Comparison of ENCODE assay signal across 8 cellular contexts in the genomic region with DNA sequence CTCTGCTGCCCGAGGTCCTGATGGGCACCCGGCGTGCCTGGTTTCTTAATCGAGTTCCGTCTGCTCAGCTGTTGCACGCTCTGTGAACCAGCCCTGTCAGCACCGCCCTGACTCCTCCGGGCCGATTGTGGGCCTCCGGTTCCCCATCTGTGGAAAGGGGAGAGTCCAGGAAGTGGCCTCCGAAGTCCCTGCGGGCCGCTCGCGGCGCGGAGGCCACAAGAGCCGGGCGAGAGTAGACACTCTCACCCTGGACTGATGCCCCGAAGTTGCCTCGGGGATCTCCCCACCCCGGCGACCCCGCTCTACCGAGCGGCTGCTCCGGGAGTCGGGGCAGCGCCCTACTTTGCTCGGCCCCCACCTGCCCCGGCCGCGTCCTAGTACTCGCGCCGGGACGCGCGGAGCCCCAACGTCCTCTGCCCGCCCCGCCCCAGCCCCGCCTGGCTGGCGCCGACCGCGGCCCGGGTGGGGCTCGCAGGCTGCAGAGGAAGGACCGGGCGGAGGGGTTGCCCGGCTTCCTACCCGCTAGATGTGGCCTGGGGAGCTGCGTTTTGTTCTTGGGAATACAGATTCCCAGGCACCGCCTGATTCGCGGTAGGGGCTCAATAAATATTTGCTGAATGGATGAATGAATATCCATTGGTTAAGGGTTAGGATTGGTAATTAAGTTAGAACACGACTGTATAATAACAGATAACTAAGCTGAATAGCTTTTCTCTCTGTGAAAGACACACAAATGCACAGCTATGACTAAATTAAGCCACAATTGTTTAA. TPM values are rescaled to one million over a fixed set of nuclear protein-coding genes. Genes with fewer than 3 reads are reported as not detected.
A peak's percentile ranks its signal among the peaks of the same experiment; 100 is the strongest.
DNase-seq lines count a peak whose midpoint lies in the region; ATAC-seq and TF ChIP-seq lines count a peak whose summit lies in the region.

No MANE protein-coding gene starts in this region.

- TF ChIP-seq POLR2A in uterus (IDR thresholded peaks at IDR 0.05): peak; percentile 35 to 40

- POLR2A ChIA-PET in RWPE1 (lab: Yijun Ruan, JAX; ENCODE audit: low non-redundant PET): interaction anchor here (0.5 kb wide), 1 partner anchor 804 kb away, joined by 3 read pairs; no protein-coding TSS in a partner anchor

- peak; percentile 87 for DNase-seq in GM06990 (ENCODE audit: extremely low read depth, insufficient read length)
- DNase-seq in HAP-1 (ENCODE audit: low spot score in 2 of 2): peak; percentile 79 to 84
- no peak for DNase-seq in LNCaP clone FGC (ENCODE audit: low read depth)
- peak; percentile 79 for DNase-seq in RWPE1 (ENCODE audit: low spot score)
- DNase-seq in activated naive CD4-positive, alpha-beta T cell treated with anti-CD3 and anti-CD28 coated beads, Interleukin-2, amount 50 U/mL, for 72 hours (ENCODE audit: low spot score in 2 of 2): peak in 1 of 2 donors; percentile 63
- DNase-seq in glomerular visceral epithelial cell (ENCODE audit: extremely low spot score): peak; percentile 83
- no peak for DNase-seq in omental fat pad (ENCODE audit: low spot score)
- peak in 1 of 2 donors; percentile 49 for DNase-seq in uterus

- TF ChIP-seq CTCF in GM06990 (IDR thresholded peaks at IDR 0.05; ENCODE audit: insufficient read depth, low read length, poor library complexity, severe bottlenecking): no peak
- no peak for TF ChIP-seq CTCF in LNCaP clone FGC (IDR thresholded peaks at IDR 0.05; ENCODE audit: control insufficient read depth, extremely low read depth, insufficient read depth)
- no peak for TF ChIP-seq CTCF in RWPE1 (conservative IDR thresholded peaks at IDR 0.05; ENCODE audit: low read depth)
- TF ChIP-seq CTCF in omental fat pad (IDR thresholded peaks at IDR 0.05): no peak
- peak in 1 of 4 experiments; percentile 5 for TF ChIP-seq CTCF in uterus (IDR thresholded peaks at IDR 0.05)

- ATAC-seq in activated naive CD4-positive, alpha-beta T cell treated with anti-CD3 and anti-CD28 coated beads, Interleukin-2, amount 50 U/mL, for 72 hours: peak; percentile 40 to 43
- ATAC-seq in omental fat pad (ENCODE audit: low FRiP score): peak; percentile 15

- intact Hi-C loops in uterus (cut with DNase I; ENCODE audit: low total_unique reads): no loop called here

- in situ Hi-C loops in HAP-1 (cut with MboI; ENCODE audit: low sequenced_read_pairs): no loop called here

- CTCF ChIA-PET in RWPE1 (lab: Yijun Ruan, JAX): interaction anchor here (0.5 to 0.8 kb wide), 2 partner anchors 92 to 203 kb away, joined by 4 read pairs; no protein-coding TSS in a partner anchor

- H3K4me1 ChIP-seq in HAP-1 (peaks cover 28% of the 10 kb centered on the region), uterus (peaks cover 0 to 6% of the 10 kb centered on the region in 2 donors)

- H3K9me3 Mint-ChIP-seq in activated naive CD4-positive, alpha-beta T cell treated with anti-CD3 and anti-CD28 coated beads, Interleukin-2, amount 50 U/mL, for 72 hours: no peaks in the 10 kb centered on the region

- H3K27ac Mint-ChIP-seq in activated naive CD4-positive, alpha-beta T cell treated with anti-CD3 and anti-CD28 coated beads, Interleukin-2, amount 50 U/mL, for 72 hours: peak overlapping the region; percentile 84 to 94

- peak overlapping the region; percentile 98 for H3K27ac ChIP-seq in RWPE1
- H3K27ac ChIP-seq in uterus: peak overlapping the region; percentile 99

- H3K9me3 ChIP-seq in HAP-1: no peaks in the 10 kb centered on the region
- no peaks in the 10 kb centered on the region for H3K9me3 ChIP-seq in uterus

- peaks cover 6 to 12% of the 10 kb centered on the region in 2 donors for H3K36me3 Mint-ChIP-seq in activated naive CD4-positive, alpha-beta T cell treated with anti-CD3 and anti-CD28 coated beads, Interleukin-2, amount 50 U/mL, for 72 hours

- H3K27me3 ChIP-seq in GM06990 (replicated peaks; ENCODE audit: control insufficient read depth, insufficient read depth, low read length) (no peaks in the 10 kb centered on the region), HAP-1 (ENCODE audit: low read depth) (no peaks in the 10 kb centered on the region), uterus (no peaks in the 10 kb centered on the region)

- no peaks in the 10 kb centered on the region for H3K36me3 ChIP-seq in GM06990 (ENCODE audit: control insufficient read depth, insufficient read depth, low read length)
- H3K36me3 ChIP-seq in HAP-1 (replicated peaks): peaks cover 15% of the 10 kb centered on the region
- H3K36me3 ChIP-seq in uterus: no peaks in the 10 kb centered on the region

- peak overlapping the region; percentile 93 for H3K4me3 ChIP-seq in GM06990 (replicated peaks; ENCODE audit: low read depth, low read length)
- peak overlapping the region; percentile 95 for H3K4me3 ChIP-seq in HAP-1
- peak overlapping the region; percentile 73 for H3K4me3 ChIP-seq in LNCaP clone FGC (ENCODE audit: low read depth, low read length)
- peak overlapping the region; percentile 81 to 84 for H3K4me3 ChIP-seq in uterus

RNA-seq across cellular contexts. Expression of gene ZNF367, which starts 0.9 kb away (rescaled TPM):
- 10 to 100 TPM; 17.7 to 42.6 TPM for total RNA-seq in activated naive CD4-positive, alpha-beta T cell treated with anti-CD3 and anti-CD28 coated beads, Interleukin-2, amount 50 U/mL, for 72 hours
- total RNA-seq in omental fat pad (1 to 10 TPM in 3 of 4 donors, under 1 TPM in 1; 0.50 to 2.7 (median 1.9) TPM), uterus (10 to 100 TPM in 1 of 4 donors, 1 to 10 TPM in 2, under 1 TPM in 1; 0.26 to 21.2 (median 1.7) TPM)

RNA-seq across cellular contexts. Expression of gene HABP4, which starts 30.9 kb away (rescaled TPM):
- total RNA-seq in activated naive CD4-positive, alpha-beta T cell treated with anti-CD3 and anti-CD28 coated beads, Interleukin-2, amount 50 U/mL, for 72 hours: 10 to 100 TPM in 1 of 2 donors, 1 to 10 TPM in 1; 6.4 to 15.7 TPM
- total RNA-seq in omental fat pad (10 to 100 TPM in 3 of 4 donors, 1 to 10 TPM in 1; 9.2 to 23.4 (median 14.2) TPM), uterus (10 to 100 TPM in 2 of 4 donors, 1 to 10 TPM in 2; 4.1 to 19.4 (median 11.9) TPM)

RNA-seq across cellular contexts. Expression of gene SLC35D2, which starts 35.6 kb away (rescaled TPM):
- 1 to 10 TPM; 1.5 to 1.8 TPM for total RNA-seq in activated naive CD4-positive, alpha-beta T cell treated with anti-CD3 and anti-CD28 coated beads, Interleukin-2, amount 50 U/mL, for 72 hours
- total RNA-seq in omental fat pad (10 to 100 TPM; 13.8 to 18.4 (median 15.7) TPM), uterus (10 to 100 TPM in 3 of 4 donors, 1 to 10 TPM in 1; 5.6 to 38.5 (median 21.0) TPM)

Comparison
In these comparisons a context has a peak if more than half of its experiments do, and no peak if none do; other contexts are left out.
1. DNase-seq: peak in GM06990 (single experiment), HAP-1 (2 of 2), RWPE1 (single experiment) and glomerular visceral epithelial cell (single experiment); none in LNCaP clone FGC (single experiment) and omental fat pad (single experiment).
2. Peak in every context shown above with its lines, with median percentiles within 50 percentile points of each other: H3K4me3 ChIP-seq.